In genomic region chr7:145681159-145681558, GRCh38 we compare ENCODE assay signal across 35 cellular contexts.
"Had no signal": no experiment of that assay in that cellular context is flagged by ENCODE, and none has a peak within 500 bp of the region (broad histone marks: within the 10 kb centered on the region; RNA-seq: fewer than 3 reads in every experiment).

No MANE protein-coding gene starts in this region.

- ATAC-seq: activated CD8-positive, alpha-beta T cell treated with anti-CD3 and anti-CD28 coated beads for 36 hours; activated naive CD4-positive, alpha-beta T cell treated with anti-CD3 and anti-CD28 coated beads, Interleukin-2, amount 50 U/mL, for 72 hours; activated T-cell treated with anti-CD3 and anti-CD28 coated beads, Interleukin-2, amount 50 U/mL, for 4 hours; activated T-cell treated with anti-CD3 and anti-CD28 coated beads, Interleukin-2, amount 50 U/mL, for 72 hours; activated T-helper 17 cell treated with anti-CD3 and anti-CD28 coated beads, Interleukin-2, amount 50 U/mL, for 72 hours; body of pancreas; T-cell; T-helper 17 cell had no signal

- H3K4me1 Mint-ChIP-seq: activated B cell treated with CpG ODN at 0.5 μM for 24 hours; activated CD4-positive, alpha-beta T cell treated with anti-CD3 and anti-CD28 coated beads, Interleukin-2, amount 10 ng/mL, durations not matched to agents 24 days and 14 days; activated naive CD8-positive, alpha-beta T cell treated with anti-CD3 and anti-CD28 coated beads for 36 hours; activated T-helper 17 cell treated with anti-CD3 and anti-CD28 coated beads, Interleukin-2, amount 50 U/mL, for 72 hours; central memory CD8-positive, alpha-beta T cell; T-cell; T-helper 17 cell had no signal

- H3K27ac ChIP-seq: adrenal gland, body of pancreas, brain microvascular endothelial cell, breast epithelium, VCaP had no signal

- H3K9me3 ChIP-seq: adrenal gland, body of pancreas, breast epithelium had no signal

- H3K9me3 Mint-ChIP-seq: activated T-cell treated with anti-CD3 and anti-CD28 coated beads, Interleukin-2, amount 50 U/mL, for 4 hours; activated T-helper 1 cell treated with anti-CD3 and anti-CD28 coated beads, Interleukin-12 subunit alpha, Interleukin-12 subunit beta, Interleukin-2, Interleukin-4 antibody, amounts not matched to agents 30 ng/mL and 10 ng/mL and 1 ng/mL, durations not matched to agents 14 hours and 24 hours and 36 hours had no signal

- H3K4me1 ChIP-seq: adrenal gland, body of pancreas, breast epithelium had no signal

- H3K4me3 ChIP-seq: adrenal gland, body of pancreas, breast epithelium had no signal

- H3K4me3 Mint-ChIP-seq: activated B cell treated with CpG ODN at 0.5 μM for 24 hours; activated CD4-positive, alpha-beta memory T cell treated with anti-CD3 and anti-CD28 coated beads for 36 hours; activated CD4-positive, alpha-beta T cell treated with anti-CD3 and anti-CD28 coated beads, Interleukin-2, amount 10 ng/mL, durations not matched to agents 24 days and 14 days; activated CD8-positive, alpha-beta T cell treated with anti-CD3 and anti-CD28 coated beads for 36 hours; activated naive CD4-positive, alpha-beta T cell treated with anti-CD3 and anti-CD28 coated beads for 36 hours; activated naive CD8-positive, alpha-beta T cell treated with anti-CD3 and anti-CD28 coated beads for 36 hours; activated T-cell treated with anti-CD3 and anti-CD28 coated beads, Interleukin-2, amount 50 U/mL, for 4 hours; activated T-cell treated with anti-CD3 and anti-CD28 coated beads, Interleukin-2, amount 50 U/mL, for 72 hours; activated T-helper 1 cell treated with anti-CD3 and anti-CD28 coated beads, Interleukin-12 subunit alpha, Interleukin-12 subunit beta, Interleukin-2, Interleukin-4 antibody, amounts not matched to agents 30 ng/mL and 10 ng/mL and 1 ng/mL, durations not matched to agents 14 hours and 24 hours and 36 hours; activated T-helper 17 cell treated with anti-CD3 and anti-CD28 coated beads, Interleukin-2, amount 50 U/mL, for 72 hours; central memory CD8-positive, alpha-beta T cell; T-cell; T-helper 17 cell had no signal

- H3K27me3 ChIP-seq: adrenal gland, body of pancreas, brain microvascular endothelial cell, breast epithelium had no signal

- DNase-seq: activated B cell treated with CpG ODN at 0.5 μM for 24 hours; activated CD4-positive, alpha-beta memory T cell treated with anti-CD3 and anti-CD28 coated beads for 36 hours; activated CD4-positive, alpha-beta T cell treated with anti-CD3 and anti-CD28 coated beads for 4 hours; activated CD4-positive, alpha-beta T cell treated with anti-CD3 and anti-CD28 coated beads, Interleukin-2, amount 10 ng/mL, durations not matched to agents 24 days and 14 days; activated CD4-positive, alpha-beta T cell treated with anti-CD3 and anti-CD28 coated beads, Interleukin-2, amount 50 U/mL, for 1 hour; activated CD4-positive, alpha-beta T cell treated with anti-CD3 and anti-CD28 coated beads, Interleukin-2, amount 50 U/mL, for 4 hours; activated CD4-positive, CD25-positive, alpha-beta regulatory T cell treated with anti-CD3 and anti-CD28 coated beads, Interleukin-2, amount 50 U/mL, for 72 hours; activated CD8-positive, alpha-beta memory T cell treated with anti-CD3 and anti-CD28 coated beads, Interleukin-2, amount 50 U/mL, for 4 hours; activated CD8-positive, alpha-beta T cell treated with anti-CD3 and anti-CD28 coated beads for 36 hours; activated effector memory CD4-positive, alpha-beta T cell treated with anti-CD3 and anti-CD28 coated beads, Interleukin-2, amount 50 U/mL, for 16 hours; activated gamma-delta T cell treated with Interleukin-2 at 50 U/mL for 16 hours; activated naive CD4-positive, alpha-beta T cell; activated naive CD4-positive, alpha-beta T cell treated with anti-CD3 and anti-CD28 coated beads for 36 hours; activated naive CD4-positive, alpha-beta T cell treated with anti-CD3 and anti-CD28 coated beads, Interleukin-2, amount 50 U/mL, for 16 hours; activated naive CD8-positive, alpha-beta T cell treated with anti-CD3 and anti-CD28 coated beads for 36 hours; activated T-cell treated with anti-CD3 and anti-CD28 coated beads for 4 hours; activated T-cell treated with anti-CD3 and anti-CD28 coated beads, Interleukin-2, amount 50 U/mL, for 1 hour; activated T-cell treated with anti-CD3 and anti-CD28 coated beads, Interleukin-2, amount 50 U/mL, for 4 hours; activated T-cell treated with anti-CD3 and anti-CD28 coated beads, Interleukin-2, amount 50 U/mL, for 72 hours; adrenal gland; amniotic stem cell; aorta; body of pancreas; brain microvascular endothelial cell; caudate nucleus; cerebellar nuclear complex; T-cell; T-helper 17 cell; T-helper 9 cell had no signal

- H3K36me3 ChIP-seq: adrenal gland, brain microvascular endothelial cell, breast epithelium had no signal

- H3K36me3 Mint-ChIP-seq: activated CD4-positive, alpha-beta memory T cell treated with anti-CD3 and anti-CD28 coated beads for 36 hours; activated naive CD4-positive, alpha-beta T cell treated with anti-CD3 and anti-CD28 coated beads, Interleukin-2, amount 50 U/mL, for 72 hours; activated naive CD8-positive, alpha-beta T cell treated with anti-CD3 and anti-CD28 coated beads for 36 hours; T-cell had no signal

- H3K27ac Mint-ChIP-seq: activated B cell treated with CpG ODN at 0.5 μM for 24 hours; activated CD4-positive, alpha-beta memory T cell treated with anti-CD3 and anti-CD28 coated beads for 36 hours; activated CD4-positive, alpha-beta T cell treated with anti-CD3 and anti-CD28 coated beads, Interleukin-2, amount 10 ng/mL, durations not matched to agents 24 days and 14 days; activated CD8-positive, alpha-beta T cell treated with anti-CD3 and anti-CD28 coated beads for 36 hours; activated naive CD4-positive, alpha-beta T cell treated with anti-CD3 and anti-CD28 coated beads for 36 hours; activated naive CD4-positive, alpha-beta T cell treated with anti-CD3 and anti-CD28 coated beads, Interleukin-2, amount 50 U/mL, for 72 hours; activated naive CD8-positive, alpha-beta T cell treated with anti-CD3 and anti-CD28 coated beads for 36 hours; activated T-cell treated with anti-CD3 and anti-CD28 coated beads, Interleukin-2, amount 50 U/mL, for 72 hours; activated T-helper 1 cell treated with anti-CD3 and anti-CD28 coated beads, Interleukin-12 subunit alpha, Interleukin-12 subunit beta, Interleukin-2, Interleukin-4 antibody, amounts not matched to agents 30 ng/mL and 10 ng/mL and 1 ng/mL, durations not matched to agents 14 hours and 24 hours and 36 hours; activated T-helper 17 cell treated with anti-CD3 and anti-CD28 coated beads, Interleukin-2, amount 50 U/mL, for 72 hours; T-cell; T-helper 17 cell had no signal

- H3K27me3 Mint-ChIP-seq: activated B cell treated with CpG ODN at 0.5 μM for 24 hours; activated CD4-positive, alpha-beta memory T cell treated with anti-CD3 and anti-CD28 coated beads for 36 hours; activated CD4-positive, alpha-beta T cell treated with anti-CD3 and anti-CD28 coated beads, Interleukin-2, amount 10 ng/mL, durations not matched to agents 24 days and 14 days; activated CD8-positive, alpha-beta T cell treated with anti-CD3 and anti-CD28 coated beads for 36 hours; activated naive CD8-positive, alpha-beta T cell treated with anti-CD3 and anti-CD28 coated beads for 36 hours; activated T-helper 17 cell treated with anti-CD3 and anti-CD28 coated beads, Interleukin-2, amount 50 U/mL, for 72 hours; central memory CD8-positive, alpha-beta T cell; T-cell; T-helper 17 cell had no signal
